8 cellular contexts compared by ENCODE assay signal in genomic region chr1:45685308-45686080, GRCh38. TPM values are rescaled to one million over a fixed set of nuclear protein-coding genes. Genes with fewer than 3 reads are reported as not detected.
DNase-seq lines count a peak whose midpoint lies in the region; ATAC-seq and TF ChIP-seq lines count a peak whose summit lies in the region.

No MANE protein-coding gene starts in this region.

- H3K36me3 Mint-ChIP-seq in WTC11, result peaks cover 5% of the 10 kb centered on the region

- TF ChIP-seq CTCF in AG04449 (IDR thresholded peaks at IDR 0.05; ENCODE audit: insufficient read depth, low read length, missing control alignments), result no peak
- TF ChIP-seq CTCF in HEK293 (tag by site-specific recombination; IDR thresholded peaks at IDR 0.05), result no peak
- TF ChIP-seq CTCF in WTC11 (IDR thresholded peaks at IDR 0.05), result no peak

- H3K27me3 ChIP-seq in right cardiac atrium (ENCODE audit: control insufficient read depth, insufficient read depth) (no peaks in the 10 kb centered on the region), skeletal muscle satellite cell (ENCODE audit: control insufficient read depth, insufficient read depth, low read length) (no peaks in the 10 kb centered on the region)

- peaks cover 40% of the 10 kb centered on the region for H3K4me1 Mint-ChIP-seq in WTC11

- CTCF ChIA-PET in AG04449 (lab: Yijun Ruan, JAX), result interaction anchor here (0.9 kb wide), 2 partner anchors 10 to 159 kb away, joined by 3 read pairs; no protein-coding TSS in a partner anchor
- CTCF ChIA-PET in HEK293 (lab: Yijun Ruan, JAX), result interaction anchor here (0.7 kb wide), 1 partner anchor 169 kb away, joined by 3 read pairs; no protein-coding TSS in a partner anchor
- CTCF ChIA-PET in WTC11 (lab: Charles Lee), result interaction anchor here (1.2 kb wide), 2 partner anchors 169 to 196 kb away, joined by 3 to 6 read pairs; no protein-coding TSS in a partner anchor

- no peak for ATAC-seq in WTC11
- ATAC-seq in right cardiac atrium, result no peak
- ATAC-seq in GM21723 (IDR thresholded peaks at IDR 0.05; ENCODE audit: unreplicated experiment), result no peak

- H3K4me3 ChIP-seq in AG04449 (ENCODE audit: low read depth, low read length) (peak overlapping the region; percentile 99), HEK293 (ENCODE audit: low read depth, low read length) (peak overlapping the region; percentile 94), right cardiac atrium (ENCODE audit: low read length) (peak overlapping the region; percentile 77), skeletal muscle satellite cell (ENCODE audit: low read length) (peak overlapping the region; percentile 95)

- POLR2A ChIA-PET in AG04449 (lab: Yijun Ruan, JAX), result interaction anchor here (0.6 to 1.2 kb wide), 4 partner anchors 73 to 1421 kb away, joined by 3 to 6 read pairs (median 3); partner anchors contain the start of gene PRDX1
- POLR2A ChIA-PET in HEK293 (lab: Yijun Ruan, JAX), result interaction anchor here (0.8 to 2.6 kb wide), 19 partner anchors 8 to 617 kb away, joined by 3 to 20 read pairs (median 3); partner anchors contain the start of genes MAST2, MUTYH, NASP and PRDX1
- POLR2A ChIA-PET in WTC11 (lab: Charles Lee), result interaction anchor here (0.6 to 2.3 kb wide), 11 partner anchors 9 to 261 kb away, joined by 3 to 14 read pairs (median 4); partner anchors contain the start of genes IPP, MAST2, MMACHC and NASP

- peak overlapping the region; percentile 99 for H3K27ac Mint-ChIP-seq in WTC11

- H3K27me3 Mint-ChIP-seq in WTC11 (ENCODE audit: low read depth), result no peaks in the 10 kb centered on the region; the same call in 1 of the 2 replicates

- H3K36me3 ChIP-seq in HEK293 (ENCODE audit: control insufficient read depth in 2 of 2, insufficient read depth in 1 of 2, low read length in 2 of 2) (peaks cover 0 to 9% of the 10 kb centered on the region in 2 experiments; a peak in 1 of 3 replicates), skeletal muscle satellite cell (ENCODE audit: insufficient read depth, low read length) (no peaks in the 10 kb centered on the region)

- H3K9me3 ChIP-seq in HEK293 (ENCODE audit: control insufficient read depth, insufficient read depth, low read depth, low read length) (no peaks in the 10 kb centered on the region), right cardiac atrium (ENCODE audit: control insufficient read depth, low read length) (no peaks in the 10 kb centered on the region), skeletal muscle satellite cell (replicated peaks; ENCODE audit: low read length) (no peaks in the 10 kb centered on the region)

- no peak for DNase-seq in AG04449 (ENCODE audit: low read depth, low spot score)
- DNase-seq in WTC11 (ENCODE audit: low spot score), result no peak
- no peak for DNase-seq in right cardiac atrium
- DNase-seq in foreskin melanocyte, result no peak
- DNase-seq in NCI-H2196 (lab: John Stamatoyannopoulos, UW; ENCODE audit: unreplicated experiment), result no peak

- no peaks in the 10 kb centered on the region for H3K9me3 Mint-ChIP-seq in WTC11

- H3K27ac ChIP-seq in HEK293 (ENCODE audit: extremely low read depth, low read depth, low read length), result peak overlapping the region; percentile 81
- H3K27ac ChIP-seq in right cardiac atrium (ENCODE audit: low read length), result peak overlapping the region; percentile 85

- under 1% methylated on average over 14 of the region's 14 CpGs for WGBS in right cardiac atrium

- H3K4me2 ChIP-seq in skeletal muscle satellite cell (ENCODE audit: low read length), result peak overlapping the region; percentile 96

- H3K4me1 ChIP-seq in HEK293 (ENCODE audit: control insufficient read depth, insufficient read depth, low read length) (peaks cover 20% of the 10 kb centered on the region), right cardiac atrium (ENCODE audit: control insufficient read depth, insufficient read depth, low read length) (no peaks in the 10 kb centered on the region), skeletal muscle satellite cell (ENCODE audit: control insufficient read depth, insufficient read depth, low read length) (peaks cover 22% of the 10 kb centered on the region)

- peak overlapping the region; percentile 98 for H3K4me3 Mint-ChIP-seq in WTC11

- H3K9ac ChIP-seq in skeletal muscle satellite cell (ENCODE audit: low read depth, low read length), result peak overlapping the region; percentile 94

- intact Hi-C loops in right cardiac atrium (cut with DNase I), result no loop called here

TF ChIP-seq in HEK293, 187 proteins besides CTCF, POLR2A, EP300 and RAD21:
- TF ChIP-seq ZNF366 (tag by site-specific recombination; conservative IDR thresholded peaks at IDR 0.05), result peak; percentile 33; the same call in 1 of the 2 replicates
- TF ChIP-seq ZFP3 (tag by site-specific recombination; IDR thresholded peaks at IDR 0.05; ENCODE audit: low read depth), result no peak
- no peak for TF ChIP-seq GFI1B (tag by site-specific recombination; IDR thresholded peaks at IDR 0.05)
- no peak for TF ChIP-seq ZNF560 (tag by site-specific recombination; IDR thresholded peaks at IDR 0.05; ENCODE audit: borderline replicate concordance)
- TF ChIP-seq ZNF707 (tag by site-specific recombination; IDR thresholded peaks at IDR 0.05), result no peak
- peak; percentile 90 for TF ChIP-seq PRDM1 (tag by site-specific recombination; IDR thresholded peaks at IDR 0.05)
- TF ChIP-seq ZBTB17 (tag by site-specific recombination; IDR thresholded peaks at IDR 0.05), result peak; percentile 96
- no peak for TF ChIP-seq YY2 (tag by site-specific recombination; IDR thresholded peaks at IDR 0.05)
- TF ChIP-seq ZNF354C (tag by site-specific recombination; IDR thresholded peaks at IDR 0.05; ENCODE audit: borderline replicate concordance, low read depth), result no peak
- TF ChIP-seq WT1 (tag by site-specific recombination; IDR thresholded peaks at IDR 0.05), result no peak
- no peak for TF ChIP-seq SETDB1 (IDR thresholded peaks at IDR 0.05; ENCODE audit: insufficient read length, low read length)
- TF ChIP-seq IKZF3 (tag by site-specific recombination; IDR thresholded peaks at IDR 0.05), result peak; percentile 73; the same call in 1 of the 2 replicates
- no peak for TF ChIP-seq ZNF768 (tag by site-specific recombination; IDR thresholded peaks at IDR 0.05)
- no peak for TF ChIP-seq HOXA7 (CRISPR knock-in tag; IDR thresholded peaks at IDR 0.05; ENCODE audit: borderline replicate concordance)
- no peak for TF ChIP-seq ZNF664 (tag by site-specific recombination; IDR thresholded peaks at IDR 0.05)
TF ChIP-seq in HEK293: peak in this region for 4.

TF ChIP-seq in WTC11, 78 proteins besides CTCF, POLR2A, EP300 and RAD21:
- TF ChIP-seq IRF2 (CRISPR knock-in tag; IDR thresholded peaks at IDR 0.05; ENCODE audit: borderline replicate concordance, low read depth) (no peak), ZNF416 (CRISPR knock-in tag; IDR thresholded peaks at IDR 0.05) (no peak), FOXJ3 (CRISPR knock-in tag; IDR thresholded peaks at IDR 0.05; ENCODE audit: borderline replicate concordance) (no peak), KAT7 (CRISPR knock-in tag; IDR thresholded peaks at IDR 0.05; ENCODE audit: borderline replicate concordance) (no peak), FOXK1 (CRISPR knock-in tag; IDR thresholded peaks at IDR 0.05) (no peak), TCF7 (CRISPR knock-in tag; IDR thresholded peaks at IDR 0.05; ENCODE audit: low read depth) (no peak), NFYB (CRISPR knock-in tag; conservative IDR thresholded peaks at IDR 0.05; ENCODE audit: low read depth) (no peak), ETV6 (CRISPR knock-in tag; IDR thresholded peaks at IDR 0.05) (no peak), TEAD4 (CRISPR knock-in tag; IDR thresholded peaks at IDR 0.05) (no peak), NFE2L1 (CRISPR knock-in tag; IDR thresholded peaks at IDR 0.05) (no peak), ZNF317 (CRISPR knock-in tag; IDR thresholded peaks at IDR 0.05; ENCODE audit: borderline replicate concordance, low read depth) (no peak), ATF1 (CRISPR knock-in tag; IDR thresholded peaks at IDR 0.05) (no peak), OVOL2 (CRISPR knock-in tag; IDR thresholded peaks at IDR 0.05; ENCODE audit: borderline replicate concordance) (no peak), PRDM15 (CRISPR knock-in tag; IDR thresholded peaks at IDR 0.05) (no peak), ZNF263 (CRISPR knock-in tag; IDR thresholded peaks at IDR 0.05; ENCODE audit: low read depth) (no peak)

RNA-seq across cellular contexts. Expression of gene GPBP1L1, which starts 0.8 kb away (rescaled TPM):
- 123 to 126 TPM (median 126 TPM) in 3 replicates for total RNA-seq in WTC11 (2021)
- total RNA-seq in right cardiac atrium, result 10 to 100 TPM; 75.4 to 83.1 (median 79.9) TPM
- 47.9 TPM for polyA plus RNA-seq in right cardiac atrium
- 80.4 and 87.2 TPM in 2 replicates for total RNA-seq in skeletal muscle satellite cell (2012; rRNA removed)

RNA-seq across cellular contexts. Expression of gene TMEM69, which starts 2.5 kb away (rescaled TPM):
- total RNA-seq in WTC11 (2021) (37.5 to 44.9 TPM (median 40.9 TPM) in 3 replicates), right cardiac atrium (10 to 100 TPM; 21.6 to 30.9 (median 24.1) TPM)
- polyA plus RNA-seq in right cardiac atrium, result 32.4 TPM
- 12.4 and 14.0 TPM in 2 replicates for total RNA-seq in skeletal muscle satellite cell (2012; rRNA removed)
